1 cellular context compared by ENCODE assay signal in genomic region chr14:102316746-102317563, GRCh38.
TF ChIP-seq lines count a peak whose summit lies in the region.

No MANE protein-coding gene starts in this region.

TF ChIP-seq in IMR-90, 13 proteins besides CTCF, POLR2A, EP300 and RAD21 (continued from another document):
- peak; percentile 78; the same call in 1 of the 2 replicates for TF ChIP-seq MAZ (IDR thresholded peaks at IDR 0.05; ENCODE audit: borderline replicate concordance, low read depth, low read length)
- peak; percentile 97 for TF ChIP-seq RCOR1 (IDR thresholded peaks at IDR 0.05; ENCODE audit: insufficient replicate concordance, low read length)
- TF ChIP-seq USF2 (IDR thresholded peaks at IDR 0.05; ENCODE audit: low read depth, low read length), result 0 out of 2 replicates have a peak, but pooled peaks have one; percentile 4
TF ChIP-seq in IMR-90: peak in this region for 5.
